In genomic region chr9:1400983-1401382, GRCh38 we compare ENCODE assay signal across 1 cellular context.
TF ChIP-seq lines count a peak whose summit lies in the region.

No MANE protein-coding gene starts in this region.

TF ChIP-seq in GM23338, 12 proteins besides CTCF, POLR2A, EP300 and RAD21 (continued from another document):
- TF ChIP-seq ETS1 (IDR thresholded peaks at IDR 0.05) (no peak), REST (IDR thresholded peaks at IDR 0.05; ENCODE audit: unreplicated experiment) (no peak), EZH2phosphoT487 (IDR thresholded peaks at IDR 0.05; ENCODE audit: unreplicated experiment) (no peak), ZNF114 (CRISPR knock-in tag; IDR thresholded peaks at IDR 0.05) (no peak), POLR2AphosphoS5 (IDR thresholded peaks at IDR 0.05; ENCODE audit: low read depth) (no peak), ZNF462 (CRISPR knock-in tag; IDR thresholded peaks at IDR 0.05) (no peak), JUNB (IDR thresholded peaks at IDR 0.05; ENCODE audit: unreplicated experiment) (no peak)
